Comparison of ENCODE assay signal across 8 cellular contexts in genomic region chr9:136328011-136328621, GRCh38. TPM values are rescaled to one million over a fixed set of nuclear protein-coding genes. Genes with fewer than 3 reads are reported as not detected.
A peak's percentile ranks its signal among the peaks of the same experiment; 100 is the strongest.
DNase-seq lines count a peak whose midpoint lies in the region; ATAC-seq and TF ChIP-seq lines count a peak whose summit lies in the region.

No MANE protein-coding gene starts in this region.

- intact Hi-C loops in esophagus squamous epithelium (cut with DNase I), result no loop called here
- intact Hi-C loops in head of caudate nucleus (cut with DNase I), result no loop called here

- no peaks in the 10 kb centered on the region for H3K36me3 ChIP-seq in esophagus squamous epithelium

- DNase-seq in ELR (ENCODE audit: low read depth), result peak; percentile 26
- DNase-seq in RKO (ENCODE audit: low spot score), result peak; percentile 40
- DNase-seq in esophagus squamous epithelium (lab: John Stamatoyannopoulos, UW), result no peak
- DNase-seq in retina, result peak; percentile 79
- DNase-seq in NCI-H1694 treated with DMSO at 0.1 percent for 48 hours (lab: John Stamatoyannopoulos, UW), result no peak
- no peak for DNase-seq in head of caudate nucleus
- no peak for DNase-seq in DMS114 treated with DMSO at 0.1 percent for 48 hours (lab: John Stamatoyannopoulos, UW; ENCODE audit: unreplicated experiment)

- H3K9me3 ChIP-seq in esophagus squamous epithelium, result no peaks in the 10 kb centered on the region

- WGBS in esophagus squamous epithelium, 2 donors, result no CpG with 5 or more reads among the region's 13 CpGs

- H3K4me1 ChIP-seq in esophagus squamous epithelium, result peaks cover 17 to 58% (median 22%) of the 10 kb centered on the region in 3 donors

- peak overlapping the region; percentile 66 to 87 (median 76) for H3K27ac ChIP-seq in esophagus squamous epithelium

- no peak for TF ChIP-seq POLR2A in esophagus squamous epithelium (IDR thresholded peaks at IDR 0.05)

- H3K4me3 ChIP-seq in esophagus squamous epithelium, result peak overlapping the region; percentile 39 to 79 (median 57)

- TF ChIP-seq CTCF in esophagus squamous epithelium (IDR thresholded peaks at IDR 0.05), result no peak

- ATAC-seq in GM18870 (IDR thresholded peaks at IDR 0.05; ENCODE audit: unreplicated experiment), result no peak

- peaks cover 0 to 33% (median 0%) of the 10 kb centered on the region in 4 donors for H3K27me3 ChIP-seq in esophagus squamous epithelium

RNA-seq across cellular contexts. Expression of gene GPSM1, which starts 0.8 kb away (rescaled TPM):
- 1 to 10 TPM in 3 of 4 donors, under 1 TPM in 1; 0.72 to 8.2 (median 1.9) TPM for total RNA-seq in esophagus squamous epithelium

RNA-seq across cellular contexts. Expression of gene CCDC187, which starts 24.2 kb away (rescaled TPM):
- not detected for total RNA-seq in esophagus squamous epithelium

RNA-seq across cellular contexts. Expression of gene DNLZ, which starts 35.4 kb away (rescaled TPM):
- total RNA-seq in esophagus squamous epithelium, result 10 to 100 TPM in 3 of 4 donors, 1 to 10 TPM in 1; 1.8 to 31.1 (median 19.7) TPM

RNA-seq across cellular contexts. Expression of gene CARD9, which starts 45.4 kb away (rescaled TPM):
- total RNA-seq in esophagus squamous epithelium, result 1 to 10 TPM in 2 of 4 donors, under 1 TPM in 2; 0.57 to 1.1 (median 1.0) TPM

Comparison
In these comparisons a context has a peak if more than half of its experiments do, and no peak if none do; other contexts are left out.
1. DNase-seq: peak in ELR (single experiment), RKO (single experiment) and retina (single experiment); none in esophagus squamous epithelium (single experiment), NCI-H1694 treated with DMSO at 0.1 percent for 48 hours (single experiment), head of caudate nucleus (0 of 42) and DMS114 treated with DMSO at 0.1 percent for 48 hours (single experiment).